Comparison of ENCODE assay signal across 8 cellular contexts in genomic region chr17:8175795-8176196, GRCh38. TPM values are rescaled to one million over a fixed set of nuclear protein-coding genes. Genes with fewer than 3 reads are reported as not detected.
DNase-seq lines count a peak whose midpoint lies in the region; ATAC-seq and TF ChIP-seq lines count a peak whose summit lies in the region.

No MANE protein-coding gene starts in this region.

- no peak for TF ChIP-seq POLR2A in tibial nerve (IDR thresholded peaks at IDR 0.05)

- peak overlapping the region; percentile 91 for H2AFZ ChIP-seq in Karpas-422 (ENCODE audit: low read length)

- H3K27me3 ChIP-seq in Karpas-422 (ENCODE audit: low read length) (no peaks in the 10 kb centered on the region), brain microvascular endothelial cell (replicated peaks) (no peaks in the 10 kb centered on the region), liver (ENCODE audit: control insufficient read depth in 4 of 4, insufficient read depth in 4 of 4, low read length in 3 of 4) (no peaks in the 10 kb centered on the region), tibial nerve (no peaks in the 10 kb centered on the region)

- peak overlapping the region; percentile 99 for H3K4me3 ChIP-seq in Karpas-422 (ENCODE audit: low read length)
- peak overlapping the region; percentile 79 for H3K4me3 ChIP-seq in brain microvascular endothelial cell (ENCODE audit: low read depth, low read length)
- peak overlapping the region; percentile 63 to 78 (median 71) for H3K4me3 ChIP-seq in liver (ENCODE audit: low read depth in 1 of 3, low read length in 3 of 3)
- H3K4me3 ChIP-seq in tibial nerve: peak overlapping the region; percentile 60 to 67 (median 64)

- H4K20me1 ChIP-seq in Karpas-422 (ENCODE audit: insufficient read depth, low read depth, low read length): no peaks in the 10 kb centered on the region

- peaks cover 11% of the 10 kb centered on the region for H3K79me2 ChIP-seq in Karpas-422 (ENCODE audit: low read length)

- H3K4me1 ChIP-seq in Karpas-422 (ENCODE audit: low read length): peaks cover 37% of the 10 kb centered on the region
- H3K4me1 ChIP-seq in liver (ENCODE audit: control insufficient read depth in 4 of 4, insufficient read depth in 4 of 4, low read length in 3 of 4): peaks cover 2 to 31% (median 19%) of the 10 kb centered on the region in 4 donors
- H3K4me1 ChIP-seq in tibial nerve: peaks cover 0 to 44% (median 22%) of the 10 kb centered on the region in 4 donors

- no peak for TF ChIP-seq EP300 in tibial nerve (IDR thresholded peaks at IDR 0.05)

- no peak for TF ChIP-seq RAD21 in liver (IDR thresholded peaks at IDR 0.05)

- WGBS in liver: 26% methylated on average over 11 of the region's 11 CpGs
- WGBS in tibial nerve, 2 donors: 5 to 9% methylated on average over 11 of the region's 11 CpGs

- H3K9me3 ChIP-seq in Karpas-422 (ENCODE audit: low read length) (no peaks in the 10 kb centered on the region), liver (ENCODE audit: control insufficient read depth in 4 of 4, low read length in 3 of 4) (no peaks in the 10 kb centered on the region), tibial nerve (no peaks in the 10 kb centered on the region)

- no peaks in the 10 kb centered on the region for H3K36me3 ChIP-seq in Karpas-422 (ENCODE audit: insufficient read depth, low read length)
- H3K36me3 ChIP-seq in brain microvascular endothelial cell (replicated peaks): no peaks in the 10 kb centered on the region
- H3K36me3 ChIP-seq in liver (ENCODE audit: control insufficient read depth in 4 of 4, insufficient read depth in 3 of 4, low read depth in 1 of 4, low read length in 3 of 4): no peaks in the 10 kb centered on the region
- H3K36me3 ChIP-seq in tibial nerve: no peaks in the 10 kb centered on the region

- peak overlapping the region; percentile 92 for H3K4me2 ChIP-seq in Karpas-422 (ENCODE audit: low read depth, low read length, poor library complexity, severe bottlenecking)

- ATAC-seq in GM18498 (IDR thresholded peaks at IDR 0.05; ENCODE audit: unreplicated experiment) (peak; percentile 1), HG02981 (IDR thresholded peaks at IDR 0.05; ENCODE audit: unreplicated experiment) (no peak), HG03045 (IDR thresholded peaks at IDR 0.05; ENCODE audit: unreplicated experiment) (no peak)

- H3K27ac ChIP-seq in Karpas-422 (ENCODE audit: low read length): peak overlapping the region; percentile 80
- peak overlapping the region; percentile 45 for H3K27ac ChIP-seq in brain microvascular endothelial cell
- H3K27ac ChIP-seq in liver (ENCODE audit: low read depth in 1 of 2, low read length in 2 of 2): peak overlapping the region; percentile 65 to 78
- peak overlapping the region; percentile 77 to 98 (median 90) for H3K27ac ChIP-seq in tibial nerve

- TF ChIP-seq CTCF in brain microvascular endothelial cell (IDR thresholded peaks at IDR 0.05; ENCODE audit: low read depth, low read length, missing control alignments) (no peak), liver (IDR thresholded peaks at IDR 0.05; ENCODE audit: low read depth, low read length, missing input control) (no peak), tibial nerve (IDR thresholded peaks at IDR 0.05) (no peak)

- DNase-seq in Karpas-422 (peak; percentile 54), brain microvascular endothelial cell (no peak), tibial nerve (ENCODE audit: low spot score in 2 of 2) (no peak), NCI-H82 treated with DMSO at 0.1 percent for 48 hours (lab: John Stamatoyannopoulos, UW; ENCODE audit: unreplicated experiment) (no peak)

- in situ Hi-C loops in brain microvascular endothelial cell (cut with HindIII; ENCODE audit: low pct_ligation_motif_present, low sequenced_read_pairs): no loop called here

- no peaks in the 10 kb centered on the region for H3K9me2 ChIP-seq in Karpas-422 (replicated peaks; ENCODE audit: insufficient read depth, low read length)

- H3K9ac ChIP-seq in Karpas-422 (ENCODE audit: low read length) (peak overlapping the region; percentile 96), liver (ENCODE audit: low read depth in 1 of 2, low read length in 2 of 2) (peak overlapping the region; percentile 42 to 90)

TF ChIP-seq in liver, 16 proteins besides CTCF, POLR2A, EP300 and RAD21:
- no peak for TF ChIP-seq FOXA2 (IDR thresholded peaks at IDR 0.05)
- TF ChIP-seq ATF3 (IDR thresholded peaks at IDR 0.05): no peak
- TF ChIP-seq FOXA1 (IDR thresholded peaks at IDR 0.05): no peak
- no peak for TF ChIP-seq EGR1 (IDR thresholded peaks at IDR 0.05; ENCODE audit: low read depth in 2 of 2)
- no peak for TF ChIP-seq SP1 (IDR thresholded peaks at IDR 0.05)
- TF ChIP-seq ZBTB33 (IDR thresholded peaks at IDR 0.05): no peak
- TF ChIP-seq JUND (IDR thresholded peaks at IDR 0.05): no peak
- no peak for TF ChIP-seq YY1 (IDR thresholded peaks at IDR 0.05)
- no peak for TF ChIP-seq REST (IDR thresholded peaks at IDR 0.05)
- no peak for TF ChIP-seq HNF4G (IDR thresholded peaks at IDR 0.05)
- no peak for TF ChIP-seq NR2F2 (IDR thresholded peaks at IDR 0.05)
- TF ChIP-seq GABPA (IDR thresholded peaks at IDR 0.05 in 1 of 2, conservative IDR thresholded peaks at IDR 0.05 in 1 of 2): no peak
- no peak for TF ChIP-seq HNF4A (conservative IDR thresholded peaks at IDR 0.05)
- no peak for TF ChIP-seq MAX (IDR thresholded peaks at IDR 0.05)
- no peak for TF ChIP-seq RXRA (IDR thresholded peaks at IDR 0.05)
- no peak for TF ChIP-seq TAF1 (conservative IDR thresholded peaks at IDR 0.05)

RNA-seq across cellular contexts. Expression of gene TMEM107, which starts 0.4 kb away (rescaled TPM):
- total RNA-seq in Karpas-422 (2014; rRNA removed; shearing (Covaris generic); ENCODE audit: low replicate concordance): 70.7 and 134 TPM in 2 replicates
- total RNA-seq in liver: 1 to 10 TPM; 4.5 to 8.4 TPM
- 1 to 10 TPM; 3.0 to 3.9 TPM for polyA plus RNA-seq in liver
- total RNA-seq in tibial nerve: 10 to 100 TPM; 28.2 to 47.1 (median 38.2) TPM

RNA-seq across cellular contexts. Expression of gene VAMP2, which starts 13.0 kb away (rescaled TPM):
- total RNA-seq in Karpas-422 (2014; rRNA removed; shearing (Covaris generic); ENCODE audit: low replicate concordance): 24.5 and 47.7 TPM in 2 replicates
- total RNA-seq in liver (1 to 10 TPM; 4.2 to 9.0 TPM), tibial nerve (10 to 100 TPM; 48.0 to 72.1 (median 59.0) TPM)
- 10 to 100 TPM; 11.4 to 25.9 TPM for polyA plus RNA-seq in liver

RNA-seq across cellular contexts. Expression of gene BORCS6, which starts 14.2 kb away (rescaled TPM):
- 10.3 and 34.4 TPM in 2 replicates for total RNA-seq in Karpas-422 (2014; rRNA removed; shearing (Covaris generic); ENCODE audit: low replicate concordance)
- total RNA-seq in liver (1 to 10 TPM; 5.1 to 6.8 TPM), tibial nerve (10 to 100 TPM; 13.8 to 22.4 (median 19.4) TPM)
- 1 to 10 TPM; 4.1 to 6.4 TPM for polyA plus RNA-seq in liver

RNA-seq across cellular contexts. Expression of gene PER1, which starts 23.6 kb away (rescaled TPM):
- total RNA-seq in Karpas-422 (2014; rRNA removed; shearing (Covaris generic); ENCODE audit: low replicate concordance): 12.7 and 24.0 TPM in 2 replicates
- 10 to 100 TPM; 10.1 to 71.6 TPM for total RNA-seq in liver
- polyA plus RNA-seq in liver: 10 to 100 TPM; 24.9 to 34.6 TPM
- 100 to 1,000 TPM; 157 to 328 (median 204) TPM for total RNA-seq in tibial nerve

RNA-seq across cellular contexts. Expression of gene AURKB, which starts 34.6 kb away (rescaled TPM):
- total RNA-seq in Karpas-422 (2014; rRNA removed; shearing (Covaris generic); ENCODE audit: low replicate concordance): 71.0 and 82.4 TPM in 2 replicates
- 10 to 100 TPM in 1 of 2 donors, under 1 TPM in 1; 0.42 to 25.9 TPM for total RNA-seq in liver
- 1 to 10 TPM; 1.8 to 4.3 TPM for polyA plus RNA-seq in liver
- total RNA-seq in tibial nerve: 10 to 100 TPM; 31.2 to 78.1 (median 39.6) TPM
